ENCODE assay signal across 13 cellular contexts in genomic region chr4:5647351-5647750, GRCh38.
DNase-seq lines count a peak whose midpoint lies in the region; ATAC-seq and TF ChIP-seq lines count a peak whose summit lies in the region.
"Had no signal": no experiment of that assay in that cellular context is flagged by ENCODE, and none has a peak within 500 bp of the region (broad histone marks: within the 10 kb centered on the region; RNA-seq: fewer than 3 reads in every experiment).

No MANE protein-coding gene starts in this region.

- H3K36me3 ChIP-seq in WERI-Rb-1, result no peaks in the 10 kb centered on the region
- H3K36me3 ChIP-seq: HAP-1 had no signal

- H3K9me3 ChIP-seq in WERI-Rb-1 (ENCODE audit: severe bottlenecking), result no peaks in the 10 kb centered on the region
- H3K9me3 ChIP-seq: Caco-2, HAP-1 had no signal

- intact Hi-C loops in sciatic nerve (cut with DNase I), result no loop called here

- TF ChIP-seq CTCF in WERI-Rb-1 (IDR thresholded peaks at IDR 0.05; ENCODE audit: low read depth, low read length), result no peak

- DNase-seq in WERI-Rb-1 (peak; percentile 43), foreskin melanocyte (peak; percentile 88), sciatic nerve (ENCODE audit: low spot score) (no peak)
- no peak for DNase-seq in stimulated activated naive CD4-positive, alpha-beta T cell (lab: John Stamatoyannopoulos, UW)
- DNase-seq in activated CD4-positive, alpha-beta T cell treated with anti-CD3 and anti-CD28 coated beads for 4 hours, result no peak
- DNase-seq: C1 segment of cervical spinal cord; Caco-2; CD4-positive, alpha-beta memory T cell; DMS153; DND-41; GOT3 had no signal

- peak; percentile 48 for ATAC-seq in sciatic nerve
- no peak for ATAC-seq in HG02840 (IDR thresholded peaks at IDR 0.05; ENCODE audit: low FRiP score, unreplicated experiment)

- no peaks in the 10 kb centered on the region for H3K27me3 ChIP-seq in WERI-Rb-1 (ENCODE audit: insufficient read depth, low read depth, severe bottlenecking)

- no peak overlapping the region for H3K27ac ChIP-seq in WERI-Rb-1

- H3K4me3 ChIP-seq in WERI-Rb-1 (ENCODE audit: low read depth, low read length), result no peak overlapping the region
- H3K4me3 ChIP-seq: HAP-1 had no signal

Comparison
In these comparisons a context has a peak if more than half of its experiments do, and no peak if none do; other contexts are left out.
1. DNase-seq: peak in WERI-Rb-1 (single experiment) and foreskin melanocyte (single experiment); none in sciatic nerve (single experiment), stimulated activated naive CD4-positive, alpha-beta T cell (0 of 6) and activated CD4-positive, alpha-beta T cell treated with anti-CD3 and anti-CD28 coated beads for 4 hours (0 of 2).